10 cellular contexts compared by ENCODE assay signal in genomic region chr2:153543639-153544071, GRCh38.
DNase-seq lines count a peak whose midpoint lies in the region; ATAC-seq and TF ChIP-seq lines count a peak whose summit lies in the region.
"Had no signal": no experiment of that assay in that cellular context is flagged by ENCODE, and none has a peak within 500 bp of the region (broad histone marks: within the 10 kb centered on the region; RNA-seq: fewer than 3 reads in every experiment).

No MANE protein-coding gene starts in this region.

- H3K27me3 ChIP-seq in upper lobe of right lung: no peaks in the 10 kb centered on the region

- intact Hi-C loops in upper lobe of right lung (cut with DNase I): no loop called here

- DNase-seq in NCI-H2081 treated with DMSO at 0.1 percent for 48 hours (lab: John Stamatoyannopoulos, UW): peak; percentile 54
- peak; percentile 68 for DNase-seq in iPS-NIHi11 (ENCODE audit: low spot score)
- DNase-seq in upper lobe of right lung: no peak
- DNase-seq in left lobe of liver (ENCODE audit: low spot score): no peak
- no peak for DNase-seq in stimulated activated CD4-positive, alpha-beta T cell treated with anti-CD3 and anti-CD28 coated beads, Interleukin-4, amount 100 ng/mL, for 4 hours
- DNase-seq in GM13976 (ENCODE audit: low spot score): no peak
- DNase-seq: activated naive CD8-positive, alpha-beta T cell treated with anti-CD3 and anti-CD28 coated beads, Interleukin-2, amount 10 ng/mL, durations not matched to agents 7 days and 5 days; NCI-H1105 treated with DMSO at 0.1 percent for 48 hours had no signal

- no peaks in the 10 kb centered on the region for H3K9me3 ChIP-seq in upper lobe of right lung

- H3K27ac ChIP-seq in upper lobe of right lung: no peak overlapping the region

- peak; percentile 58 for ATAC-seq in GM19025 (IDR thresholded peaks at IDR 0.05; ENCODE audit: low read depth, unreplicated experiment)
- peak; percentile 64 for ATAC-seq in HG02763 (IDR thresholded peaks at IDR 0.05; ENCODE audit: unreplicated experiment)
- ATAC-seq in upper lobe of right lung: no peak
- ATAC-seq in left lobe of liver: no peak

- H3K4me1 ChIP-seq in upper lobe of right lung: no peaks in the 10 kb centered on the region

- H3K36me3 ChIP-seq in upper lobe of right lung: no peaks in the 10 kb centered on the region

- TF ChIP-seq CTCF in upper lobe of right lung (IDR thresholded peaks at IDR 0.05) (no peak), GM13976 (IDR thresholded peaks at IDR 0.05; ENCODE audit: borderline replicate concordance, control extremely low read depth, extremely low read depth, insufficient read depth, missing control alignments) (no peak)

- H3K4me3 ChIP-seq in upper lobe of right lung: no peak overlapping the region

- in situ Hi-C loops in GM13976 (cut with MboI; ENCODE audit: low sequenced_read_pairs, unreplicated experiment): no loop called here

Comparison
In these comparisons a context has a peak if more than half of its experiments do, and no peak if none do; other contexts are left out.
1. ATAC-seq: peak in GM19025 (single experiment) and HG02763 (single experiment); none in upper lobe of right lung (single experiment) and left lobe of liver (single experiment).
2. DNase-seq: peak in NCI-H2081 treated with DMSO at 0.1 percent for 48 hours (single experiment) and iPS-NIHi11 (single experiment); none in upper lobe of right lung (single experiment), left lobe of liver (single experiment), stimulated activated CD4-positive, alpha-beta T cell treated with anti-CD3 and anti-CD28 coated beads, Interleukin-4, amount 100 ng/mL, for 4 hours (0 of 2) and GM13976 (single experiment).